27 cellular contexts compared by ENCODE assay signal in genomic region chr21:16932314-16932713, GRCh38.
A peak's percentile ranks its signal among the peaks of the same experiment; 100 is the strongest.
DNase-seq lines count a peak whose midpoint lies in the region; ATAC-seq, FAIRE-seq and TF ChIP-seq lines count a peak whose summit lies in the region.
"Had no signal": no experiment of that assay in that cellular context is flagged by ENCODE, and none has a peak within 500 bp of the region (broad histone marks: within the 10 kb centered on the region; RNA-seq: fewer than 3 reads in every experiment).

No MANE protein-coding gene starts in this region.

- ATAC-seq in esophagus mucosa, result peak; percentile 59
- ATAC-seq: GM12878 had no signal

- H3K36me3 Mint-ChIP-seq in nephron progenitor cell (ENCODE audit: low read depth), result no peaks in the 10 kb centered on the region
- H3K36me3 Mint-ChIP-seq: CD14-positive monocyte; CD4-positive, alpha-beta memory T cell; CD4-positive, CD25-positive, alpha-beta regulatory T cell; CD8-positive, alpha-beta memory T cell had no signal

- no peaks in the 10 kb centered on the region for H3K27me3 Mint-ChIP-seq in nephron progenitor cell (ENCODE audit: low read depth, poor library complexity)
- H3K27me3 Mint-ChIP-seq: CD4-positive, alpha-beta memory T cell; CD4-positive, CD25-positive, alpha-beta regulatory T cell; CD8-positive, alpha-beta memory T cell had no signal

- TF ChIP-seq CTCF in nephron progenitor cell (IDR thresholded peaks at IDR 0.05) (no peak), adrenal gland (IDR thresholded peaks at IDR 0.05) (no peak)

- DNase-seq in nephron progenitor cell (no peak), adrenal gland (no peak), frontal cortex (ENCODE audit: low spot score in 2 of 2) (no peak), HPDE6-E6E7 (ENCODE audit: extremely low spot score) (no peak)
- DNase-seq: 8988T; ACHN; BE2C; C1 segment of cervical spinal cord; CD4-positive, alpha-beta memory T cell; CD4-positive, CD25-positive, alpha-beta regulatory T cell; CD8-positive, alpha-beta memory T cell; COR-L47; DMS 273 treated with DMSO at 0.1 percent for 48 hours; DMS153; DMS53; DMS79; DND-41; GDM1 had no signal

- no peak for FAIRE-seq in frontal cortex (lab: Jason Lieb, UNC)
- FAIRE-seq: A204.1, GM12878, GM12892, GM18507 had no signal

- H3K9ac ChIP-seq in HUES48 (ENCODE audit: low read depth, low read length) (no peak overlapping the region), HUES64 (ENCODE audit: low read depth, low read length) (no peak overlapping the region)
- H3K9ac ChIP-seq: BLaER1 had no signal

- H3K4me1 Mint-ChIP-seq in nephron progenitor cell, result no peaks in the 10 kb centered on the region
- H3K4me1 Mint-ChIP-seq: CD14-positive monocyte; CD4-positive, alpha-beta memory T cell; CD4-positive, CD25-positive, alpha-beta regulatory T cell; CD8-positive, alpha-beta memory T cell had no signal

- H3K9me3 ChIP-seq in HUES48 (ENCODE audit: control insufficient read depth, insufficient read depth, low read length), result no peaks in the 10 kb centered on the region
- H3K9me3 ChIP-seq in HUES64 (ENCODE audit: insufficient read depth, low read depth, low read length), result no peaks in the 10 kb centered on the region
- no peaks in the 10 kb centered on the region for H3K9me3 ChIP-seq in adrenal gland (replicated peaks in 1 of 3)
- H3K9me3 ChIP-seq: BE2C, BLaER1 had no signal

- no peak overlapping the region for H3K27ac Mint-ChIP-seq in nephron progenitor cell
- H3K27ac Mint-ChIP-seq: CD14-positive monocyte; CD4-positive, alpha-beta memory T cell; CD4-positive, CD25-positive, alpha-beta regulatory T cell; CD8-positive, alpha-beta memory T cell had no signal

- H3K4me1 ChIP-seq in HUES48 (ENCODE audit: control insufficient read depth, insufficient read depth, low read length), result peaks cover 11% of the 10 kb centered on the region; the same call in 1 of the 2 replicates
- peaks cover 4% of the 10 kb centered on the region for H3K4me1 ChIP-seq in HUES64 (ENCODE audit: insufficient read depth, low read length)
- peaks cover 0 to 15% of the 10 kb centered on the region in 2 donors for H3K4me1 ChIP-seq in adrenal gland (replicated peaks in 1 of 2)

- H3K27me3 ChIP-seq in HUES48 (ENCODE audit: control insufficient read depth, insufficient read depth, low read length) (no peaks in the 10 kb centered on the region), HUES64 (ENCODE audit: insufficient read depth, low read length) (no peaks in the 10 kb centered on the region), adrenal gland (no peaks in the 10 kb centered on the region)
- H3K27me3 ChIP-seq: BE2C, BLaER1 had no signal

- H3K27ac ChIP-seq in HUES48 (ENCODE audit: low read depth, low read length) (peak overlapping the region; percentile 0), HUES64 (ENCODE audit: low read depth, low read length) (peak overlapping the region; percentile 66; the same call in 1 of the 2 replicates), adrenal gland (no peak overlapping the region)
- H3K27ac ChIP-seq: BLaER1 had no signal

- no peak overlapping the region for H3K4me3 ChIP-seq in HUES48 (ENCODE audit: low read depth, low read length)
- no peak overlapping the region for H3K4me3 ChIP-seq in HUES64 (ENCODE audit: low read length)
- H3K4me3 ChIP-seq in adrenal gland, result no peak overlapping the region
- H3K4me3 ChIP-seq: BLaER1, GM12878 had no signal

- H3K4me3 Mint-ChIP-seq in nephron progenitor cell, result no peak overlapping the region
- H3K4me3 Mint-ChIP-seq: CD14-positive monocyte; CD4-positive, alpha-beta memory T cell; CD4-positive, CD25-positive, alpha-beta regulatory T cell; CD8-positive, alpha-beta memory T cell had no signal

- intact Hi-C loops in adrenal gland (cut with DNase I), result no loop called here

- no peak for TF ChIP-seq POLR2A in adrenal gland (IDR thresholded peaks at IDR 0.05)

- H3K36me3 ChIP-seq in HUES48 (ENCODE audit: control insufficient read depth, insufficient read depth, low read length) (no peaks in the 10 kb centered on the region), HUES64 (ENCODE audit: insufficient read depth, low read length) (no peaks in the 10 kb centered on the region), adrenal gland (replicated peaks in 1 of 2) (no peaks in the 10 kb centered on the region)
- H3K36me3 ChIP-seq: BE2C, BLaER1 had no signal

- H3K9me3 Mint-ChIP-seq in nephron progenitor cell, result no peaks in the 10 kb centered on the region

Comparison
In these comparisons a context has a peak if more than half of its experiments do, and no peak if none do; other contexts are left out.
1. H3K27ac ChIP-seq: peak in HUES48 (single experiment) and HUES64 (single experiment); none in adrenal gland (0 of 5).